13 cellular contexts compared by ENCODE assay signal in the genomic region with DNA sequence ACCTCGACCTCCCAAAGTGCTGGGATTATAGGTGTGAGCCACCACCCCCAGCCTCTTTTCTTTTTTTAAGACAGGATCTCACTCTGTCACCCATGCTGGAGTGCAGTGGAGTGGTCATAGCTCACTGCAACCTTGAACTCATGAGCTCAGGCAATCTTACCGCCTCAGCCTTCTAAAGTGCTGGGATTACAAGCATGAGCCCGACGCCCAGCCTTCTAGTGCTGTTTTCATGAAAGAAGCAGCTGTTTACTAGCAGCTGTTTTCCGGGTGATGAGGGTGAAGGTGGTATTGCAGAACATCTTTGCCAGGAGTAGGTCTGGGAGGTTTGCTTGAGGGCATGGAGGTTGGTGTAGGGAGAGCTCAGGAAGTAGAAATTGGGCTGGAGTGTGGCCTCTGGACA. TPM values are rescaled to one million over a fixed set of nuclear protein-coding genes. Genes with fewer than 3 reads are reported as not detected.
DNase-seq lines count a peak whose midpoint lies in the region; ATAC-seq and TF ChIP-seq lines count a peak whose summit lies in the region.
"Had no signal": no experiment of that assay in that cellular context is flagged by ENCODE, and none has a peak within 500 bp of the region (broad histone marks: within the 10 kb centered on the region; RNA-seq: fewer than 3 reads in every experiment).

No MANE protein-coding gene starts in this region.

- peaks cover 75% of the 10 kb centered on the region for H3K4me1 Mint-ChIP-seq in activated naive CD8-positive, alpha-beta T cell treated with anti-CD3 and anti-CD28 coated beads for 36 hours
- peaks cover 14% of the 10 kb centered on the region for H3K4me1 Mint-ChIP-seq in endothelial cell (ENCODE audit: unreplicated experiment)

- peaks cover 26% of the 10 kb centered on the region for H3K36me3 Mint-ChIP-seq in activated naive CD8-positive, alpha-beta T cell treated with anti-CD3 and anti-CD28 coated beads for 36 hours
- H3K36me3 Mint-ChIP-seq in endothelial cell (ENCODE audit: low read depth, unreplicated experiment) = peaks cover 3% of the 10 kb centered on the region

- H3K27me3 Mint-ChIP-seq in activated naive CD8-positive, alpha-beta T cell treated with anti-CD3 and anti-CD28 coated beads for 36 hours = no peaks in the 10 kb centered on the region
- no peaks in the 10 kb centered on the region for H3K27me3 Mint-ChIP-seq in endothelial cell (ENCODE audit: unreplicated experiment)

- ATAC-seq in sciatic nerve = no peak
- no peak for ATAC-seq in GM18870 (IDR thresholded peaks at IDR 0.05; ENCODE audit: unreplicated experiment)

- H3K9me3 Mint-ChIP-seq in activated naive CD8-positive, alpha-beta T cell treated with anti-CD3 and anti-CD28 coated beads for 36 hours = peaks cover 1% of the 10 kb centered on the region
- no peaks in the 10 kb centered on the region for H3K9me3 Mint-ChIP-seq in endothelial cell (ENCODE audit: unreplicated experiment)

- intact Hi-C loops in sciatic nerve (cut with DNase I) (no loop called here), head of caudate nucleus (cut with DNase I) (no loop called here)

- H3K4me3 Mint-ChIP-seq in activated naive CD8-positive, alpha-beta T cell treated with anti-CD3 and anti-CD28 coated beads for 36 hours = peak overlapping the region; percentile 90
- no peak overlapping the region for H3K4me3 Mint-ChIP-seq in endothelial cell (ENCODE audit: unreplicated experiment)

- DNase-seq in NCI-H2171 treated with DMSO at 0.1 percent for 48 hours (lab: John Stamatoyannopoulos, UW) (peak; percentile 8), NCI-H2171 (lab: John Stamatoyannopoulos, UW) (no peak), MV-4-11 (lab: John Stamatoyannopoulos, UW) (peak; percentile 14), sciatic nerve (ENCODE audit: low spot score) (peak; percentile 19), head of caudate nucleus (no peak), endothelial cell (ENCODE audit: low spot score) (no peak)
- DNase-seq in activated naive CD8-positive, alpha-beta T cell treated with anti-CD3 and anti-CD28 coated beads for 36 hours = no peak
- DNase-seq: activated CD4-positive, alpha-beta T cell treated with anti-CD3 and anti-CD28 coated beads, Interleukin-2, amount 50 U/mL, for 4 hours; amygdala; HCEC 1CT; left ventricle myocardium inferior; testis had no signal

- no peak for TF ChIP-seq CTCF in endothelial cell (IDR thresholded peaks at IDR 0.05; ENCODE audit: unreplicated experiment)

- peak overlapping the region; percentile 94 for H3K27ac Mint-ChIP-seq in activated naive CD8-positive, alpha-beta T cell treated with anti-CD3 and anti-CD28 coated beads for 36 hours
- no peak overlapping the region for H3K27ac Mint-ChIP-seq in endothelial cell (ENCODE audit: unreplicated experiment)

RNA-seq across cellular contexts. Expression of a gene that starts 2.0 kb away (rescaled TPM):
- total RNA-seq in activated naive CD8-positive, alpha-beta T cell treated with anti-CD3 and anti-CD28 coated beads for 36 hours = 10 to 100 TPM; 72.3 to 73.1 TPM
- total RNA-seq in sciatic nerve (39.4 TPM), endothelial cell (ENCODE audit: unreplicated experiment) (3.2 TPM)

Comparison
In these comparisons a context has a peak if more than half of its experiments do, and no peak if none do; other contexts are left out.
1. DNase-seq: peak in NCI-H2171 treated with DMSO at 0.1 percent for 48 hours (single experiment), MV-4-11 (single experiment) and sciatic nerve (single experiment); none in NCI-H2171 (single experiment), activated naive CD8-positive, alpha-beta T cell treated with anti-CD3 and anti-CD28 coated beads for 36 hours (single experiment), head of caudate nucleus (0 of 42) and endothelial cell (single experiment).